9 cellular contexts compared by ENCODE assay signal in the genomic region with DNA sequence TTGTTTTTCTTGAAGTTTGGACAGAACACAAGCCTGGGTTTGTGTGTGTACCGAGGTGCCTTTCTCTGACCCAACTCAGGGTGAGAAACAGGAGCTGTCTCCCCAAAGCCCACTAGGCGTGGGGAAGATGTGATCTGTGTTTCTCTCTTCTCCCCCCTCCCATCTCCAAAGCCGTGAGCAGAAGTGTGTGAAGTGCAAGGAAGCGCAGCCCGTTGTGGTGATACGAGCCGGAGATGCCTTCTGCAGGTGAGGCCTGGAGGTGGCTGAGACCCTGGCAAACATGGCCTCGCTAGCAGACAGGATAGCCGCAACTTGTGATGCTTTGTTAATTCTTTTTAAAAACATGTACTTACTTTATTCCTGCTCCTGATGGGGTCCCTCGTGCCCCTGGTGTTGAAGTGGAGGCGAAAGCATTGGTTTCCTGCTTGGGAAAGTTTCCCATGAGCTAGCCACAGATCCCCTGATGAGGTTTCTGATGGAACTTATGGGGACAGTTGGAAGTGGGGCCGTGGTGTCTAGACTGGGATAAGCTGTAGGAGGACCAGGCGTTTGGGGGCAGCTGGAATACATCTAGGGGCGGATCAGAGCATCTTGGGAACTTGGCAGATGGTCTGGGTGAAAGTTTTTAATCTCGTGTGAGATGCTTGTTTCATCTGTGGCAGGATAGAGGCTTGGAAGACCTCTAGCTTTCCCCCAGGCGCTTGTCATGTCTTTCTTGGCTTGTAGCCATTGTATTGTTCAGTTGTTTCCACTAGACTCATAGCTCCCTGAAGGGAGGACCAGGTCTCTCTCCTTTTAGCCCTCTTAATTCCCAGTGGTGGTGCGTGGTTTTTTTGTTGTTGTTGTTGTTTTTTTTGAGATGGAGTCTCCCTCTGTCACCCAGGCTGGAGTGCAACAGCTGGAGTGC. TPM values are rescaled to one million over a fixed set of nuclear protein-coding genes. Genes with fewer than 3 reads are reported as not detected.
A peak's percentile ranks its signal among the peaks of the same experiment; 100 is the strongest.
DNase-seq lines count a peak whose midpoint lies in the region; ATAC-seq, FAIRE-seq and TF ChIP-seq lines count a peak whose summit lies in the region.
"Had no signal": no experiment of that assay in that cellular context is flagged by ENCODE, and none has a peak within 500 bp of the region (broad histone marks: within the 10 kb centered on the region; RNA-seq: fewer than 3 reads in every experiment).

No MANE protein-coding gene starts in this region.

- peaks cover 0 to 1% (median 0%) of the 10 kb centered on the region in 7 donors for H3K9me3 Mint-ChIP-seq in CD4-positive, CD25-positive, alpha-beta regulatory T cell
- H3K9me3 Mint-ChIP-seq in dendritic cell treated with granulocyte-macrophage colony-stimulating factor and Interleukin-4, amounts not matched to agents 40 ng/mL and 50 ng/mL, for 4 days, result no peaks in the 10 kb centered on the region
- no peaks in the 10 kb centered on the region for H3K9me3 Mint-ChIP-seq in natural killer cell treated with Interleukin-12 subunit alpha and Interleukin-12 subunit beta and Interleukin-15 and Interleukin-18, amount 100 ng/mL, for 72 hours

- no peaks in the 10 kb centered on the region for H3K9me3 ChIP-seq in CD4-positive, CD25-positive, alpha-beta regulatory T cell (ENCODE audit: control insufficient read depth in 2 of 2, low read length in 2 of 2)
- H3K9me3 ChIP-seq in MG63, result no peaks in the 10 kb centered on the region

- no peak for FAIRE-seq in H54 (lab: Jason Lieb, UNC)
- FAIRE-seq: colon had no signal

- ATAC-seq in CD4-positive, CD25-positive, alpha-beta regulatory T cell (ENCODE audit: low read depth in 2 of 2), result no peak
- no peak for ATAC-seq in natural killer cell treated with Interleukin-12 subunit alpha and Interleukin-12 subunit beta and Interleukin-15 and Interleukin-18, amount 100 ng/mL, for 72 hours
- ATAC-seq in HG03520 (IDR thresholded peaks at IDR 0.05; ENCODE audit: unreplicated experiment), result no peak

- TF ChIP-seq POLR2A in H54 (IDR thresholded peaks at IDR 0.05; ENCODE audit: low read depth, low read length), result no peak

- H3K36me3 Mint-ChIP-seq in CD4-positive, CD25-positive, alpha-beta regulatory T cell, result peaks cover 5% of the 10 kb centered on the region
- H3K36me3 Mint-ChIP-seq in dendritic cell treated with granulocyte-macrophage colony-stimulating factor and Interleukin-4, amounts not matched to agents 40 ng/mL and 50 ng/mL, for 4 days (ENCODE audit: low read depth), result peaks cover 48% of the 10 kb centered on the region
- H3K36me3 Mint-ChIP-seq in natural killer cell treated with Interleukin-12 subunit alpha and Interleukin-12 subunit beta and Interleukin-15 and Interleukin-18, amount 100 ng/mL, for 72 hours, result no peaks in the 10 kb centered on the region

- H3K36me3 ChIP-seq in CD4-positive, CD25-positive, alpha-beta regulatory T cell (ENCODE audit: control insufficient read depth, insufficient read depth, low read length), result no peaks in the 10 kb centered on the region
- H3K36me3 ChIP-seq in MG63, result no peaks in the 10 kb centered on the region

- peak overlapping the region; percentile 43 to 90 (median 86) for H3K27ac Mint-ChIP-seq in CD4-positive, CD25-positive, alpha-beta regulatory T cell
- peak overlapping the region; percentile 89 for H3K27ac Mint-ChIP-seq in dendritic cell treated with granulocyte-macrophage colony-stimulating factor and Interleukin-4, amounts not matched to agents 40 ng/mL and 50 ng/mL, for 4 days
- peak overlapping the region; percentile 53 to 85 for H3K27ac Mint-ChIP-seq in natural killer cell treated with Interleukin-12 subunit alpha and Interleukin-12 subunit beta and Interleukin-15 and Interleukin-18, amount 100 ng/mL, for 72 hours

- intact Hi-C loops in dendritic cell treated with granulocyte-macrophage colony-stimulating factor and Interleukin-4, amounts not matched to agents 40 ng/mL and 50 ng/mL, for 4 days (cut with micrococcal nuclease), result loop anchor here (2.0 to 10.0 kb wide), 2 partner anchors 56 to 112 kb away; a partner anchor contains a TSS

- H3K4me1 Mint-ChIP-seq in CD4-positive, CD25-positive, alpha-beta regulatory T cell, result peaks cover 6 to 47% (median 19%) of the 10 kb centered on the region in 4 donors
- H3K4me1 Mint-ChIP-seq in dendritic cell treated with granulocyte-macrophage colony-stimulating factor and Interleukin-4, amounts not matched to agents 40 ng/mL and 50 ng/mL, for 4 days (ENCODE audit: low read depth), result peaks cover 57% of the 10 kb centered on the region
- peaks cover 38 to 45% of the 10 kb centered on the region in 2 donors for H3K4me1 Mint-ChIP-seq in natural killer cell treated with Interleukin-12 subunit alpha and Interleukin-12 subunit beta and Interleukin-15 and Interleukin-18, amount 100 ng/mL, for 72 hours (ENCODE audit: low read depth in 2 of 2)

- H3K27ac ChIP-seq in CD4-positive, CD25-positive, alpha-beta regulatory T cell (ENCODE audit: insufficient read depth, low read length, poor library complexity, severe bottlenecking), result peak overlapping the region; percentile 92

- peak overlapping the region; percentile 80 for H3K4me3 ChIP-seq in CD4-positive, CD25-positive, alpha-beta regulatory T cell (ENCODE audit: low read depth, low read length)
- peak overlapping the region; percentile 66 for H3K4me3 ChIP-seq in MG63

- H3K4me3 Mint-ChIP-seq in CD4-positive, CD25-positive, alpha-beta regulatory T cell, result peak overlapping the region; percentile 12 to 92 (median 80)
- H3K4me3 Mint-ChIP-seq in dendritic cell treated with granulocyte-macrophage colony-stimulating factor and Interleukin-4, amounts not matched to agents 40 ng/mL and 50 ng/mL, for 4 days, result peak overlapping the region; percentile 76
- peak overlapping the region; percentile 88 for H3K4me3 Mint-ChIP-seq in natural killer cell treated with Interleukin-12 subunit alpha and Interleukin-12 subunit beta and Interleukin-15 and Interleukin-18, amount 100 ng/mL, for 72 hours

- peaks cover 5% of the 10 kb centered on the region for H3K27me3 Mint-ChIP-seq in CD4-positive, CD25-positive, alpha-beta regulatory T cell
- no peaks in the 10 kb centered on the region for H3K27me3 Mint-ChIP-seq in dendritic cell treated with granulocyte-macrophage colony-stimulating factor and Interleukin-4, amounts not matched to agents 40 ng/mL and 50 ng/mL, for 4 days
- H3K27me3 Mint-ChIP-seq in natural killer cell treated with Interleukin-12 subunit alpha and Interleukin-12 subunit beta and Interleukin-15 and Interleukin-18, amount 100 ng/mL, for 72 hours, result no peaks in the 10 kb centered on the region

- no peak for DNase-seq in CD4-positive, CD25-positive, alpha-beta regulatory T cell
- no peak for DNase-seq in MG63
- no peak for DNase-seq in natural killer cell treated with Interleukin-12 subunit alpha and Interleukin-12 subunit beta and Interleukin-15 and Interleukin-18, amount 100 ng/mL, for 72 hours (ENCODE audit: low spot score)
- DNase-seq in H54 (ENCODE audit: insufficient read length, low spot score), result no peak
- DNase-seq in NCI-H748 treated with DMSO at 0.1 percent for 48 hours (lab: John Stamatoyannopoulos, UW), result no peak
- DNase-seq in NCI-H1436 (lab: John Stamatoyannopoulos, UW), result no peak

- H3K27me3 ChIP-seq in CD4-positive, CD25-positive, alpha-beta regulatory T cell (ENCODE audit: control insufficient read depth, insufficient read depth, low read length), result no peaks in the 10 kb centered on the region
- H3K27me3 ChIP-seq in MG63, result no peaks in the 10 kb centered on the region

- H3K4me1 ChIP-seq in CD4-positive, CD25-positive, alpha-beta regulatory T cell (ENCODE audit: control insufficient read depth, insufficient read depth, low read length, poor library complexity, severe bottlenecking), result peaks cover 49% of the 10 kb centered on the region

RNA-seq across cellular contexts. Expression of a gene that starts 0.9 kb away (rescaled TPM):
- 26.0 TPM for total RNA-seq in CD4-positive, CD25-positive, alpha-beta regulatory T cell
- polyA plus RNA-seq in CD4-positive, CD25-positive, alpha-beta regulatory T cell, result 10 to 100 TPM; 11.8 to 14.0 (median 12.6) TPM
- 13.6 and 16.8 TPM in 2 replicates for total RNA-seq in MG63 (2014; rRNA removed; shearing (Covaris generic); ENCODE audit: low replicate concordance)
- total RNA-seq in natural killer cell treated with Interleukin-12 subunit alpha and Interleukin-12 subunit beta and Interleukin-15 and Interleukin-18, amount 100 ng/mL, for 72 hours, result 10 to 100 TPM; 39.0 to 80.4 TPM

RNA-seq across cellular contexts. Expression of a gene that starts 1.0 kb away (rescaled TPM):
- 420 TPM for total RNA-seq in CD4-positive, CD25-positive, alpha-beta regulatory T cell
- 100 to 1,000 TPM in 1 of 4 donors, 10 to 100 TPM in 3; 63.6 to 118 (median 97.3) TPM for polyA plus RNA-seq in CD4-positive, CD25-positive, alpha-beta regulatory T cell
- 16.5 and 20.2 TPM in 2 replicates for total RNA-seq in MG63 (2014; rRNA removed; shearing (Covaris generic); ENCODE audit: low replicate concordance)
- 10 to 100 TPM; 29.1 to 49.4 TPM for total RNA-seq in natural killer cell treated with Interleukin-12 subunit alpha and Interleukin-12 subunit beta and Interleukin-15 and Interleukin-18, amount 100 ng/mL, for 72 hours

RNA-seq across cellular contexts. Expression of a gene that starts 20.9 kb away (rescaled TPM):
- total RNA-seq in CD4-positive, CD25-positive, alpha-beta regulatory T cell, result 10.4 TPM
- 10 to 100 TPM; 13.5 to 17.4 (median 16.5) TPM for polyA plus RNA-seq in CD4-positive, CD25-positive, alpha-beta regulatory T cell
- not detected in 2 replicates for total RNA-seq in MG63 (2014; rRNA removed; shearing (Covaris generic); ENCODE audit: low replicate concordance)
- total RNA-seq in natural killer cell treated with Interleukin-12 subunit alpha and Interleukin-12 subunit beta and Interleukin-15 and Interleukin-18, amount 100 ng/mL, for 72 hours, result 1 to 10 TPM in 1 of 2 donors, under 1 TPM in 1; 0.42 to 1.2 TPM

RNA-seq across cellular contexts. Expression of a gene that starts 44.3 kb away (rescaled TPM):
- 59.7 TPM for total RNA-seq in CD4-positive, CD25-positive, alpha-beta regulatory T cell
- polyA plus RNA-seq in CD4-positive, CD25-positive, alpha-beta regulatory T cell, result 10 to 100 TPM; 19.6 to 27.8 (median 21.9) TPM
- 16.8 and 25.7 TPM in 2 replicates for total RNA-seq in MG63 (2014; rRNA removed; shearing (Covaris generic); ENCODE audit: low replicate concordance)
- total RNA-seq in natural killer cell treated with Interleukin-12 subunit alpha and Interleukin-12 subunit beta and Interleukin-15 and Interleukin-18, amount 100 ng/mL, for 72 hours, result 100 to 1,000 TPM in 1 of 2 donors, 10 to 100 TPM in 1; 77.2 to 124 TPM

RNA-seq across cellular contexts. Expression of a gene that starts 56.4 kb away (rescaled TPM):
- 351 TPM for total RNA-seq in CD4-positive, CD25-positive, alpha-beta regulatory T cell
- polyA plus RNA-seq in CD4-positive, CD25-positive, alpha-beta regulatory T cell, result 100 to 1,000 TPM; 707 to 964 (median 782) TPM
- total RNA-seq in MG63 (2014; rRNA removed; shearing (Covaris generic); ENCODE audit: low replicate concordance), result 10.7 and 21.2 TPM in 2 replicates
- 100 to 1,000 TPM; 268 to 386 TPM for total RNA-seq in natural killer cell treated with Interleukin-12 subunit alpha and Interleukin-12 subunit beta and Interleukin-15 and Interleukin-18, amount 100 ng/mL, for 72 hours
